8 cellular contexts compared by ENCODE assay signal in the genomic region with DNA sequence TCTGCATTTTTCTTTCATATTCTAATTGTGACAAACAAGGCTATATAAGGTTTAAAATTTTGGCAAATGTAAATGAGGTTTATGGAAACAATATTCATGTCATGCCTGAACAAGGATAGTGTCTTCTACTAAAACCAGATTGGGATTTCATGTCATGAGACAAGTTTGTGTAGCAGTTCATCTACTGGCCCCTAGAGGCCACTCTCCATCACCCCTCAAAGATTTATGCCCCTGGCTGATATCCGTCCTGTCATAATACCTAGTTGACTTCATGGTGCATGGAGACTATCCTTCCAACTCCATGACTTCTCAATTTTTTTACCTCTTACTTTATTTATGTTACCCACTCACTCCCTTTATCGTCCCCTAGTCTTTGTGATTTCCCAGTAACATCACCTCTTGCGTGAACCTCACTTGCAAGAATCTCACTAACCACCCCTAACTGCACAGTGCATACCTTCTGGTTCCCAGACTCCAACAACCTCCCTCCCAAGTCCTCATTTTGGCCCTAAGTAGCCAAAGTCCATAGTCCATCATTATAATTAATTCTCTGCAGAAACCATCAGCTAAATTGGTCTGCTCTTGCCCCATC.
DNase-seq lines count a peak whose midpoint lies in the region; ATAC-seq, FAIRE-seq and TF ChIP-seq lines count a peak whose summit lies in the region.

No MANE protein-coding gene starts in this region.

- TF ChIP-seq CTCF in H1 (IDR thresholded peaks at IDR 0.05; ENCODE audit: control extremely low read depth in 1 of 3, insufficient read depth in 1 of 3, low read depth in 1 of 3, low read length in 3 of 3): peak; percentile 14 to 83 (median 56)
- peak; percentile 31 to 47 (median 37) for TF ChIP-seq CTCF in nephron (IDR thresholded peaks at IDR 0.05; ENCODE audit: unreplicated experiment in 3 of 3)
- TF ChIP-seq CTCF in sigmoid colon (IDR thresholded peaks at IDR 0.05): peak in 2 of 4 experiments; percentile 14 to 49

- H3K4ac ChIP-seq in H1 (replicated peaks; ENCODE audit: insufficient read length, low read depth, low read length): no peak overlapping the region

- H3K56ac ChIP-seq in H1 (replicated peaks; ENCODE audit: insufficient read length, low read depth, low read length): no peak overlapping the region

- no peaks in the 10 kb centered on the region for H3K79me2 ChIP-seq in H1 (ENCODE audit: control insufficient read depth in 1 of 2, insufficient read depth in 2 of 2, low read length in 2 of 2)

- no peak overlapping the region for H4K91ac ChIP-seq in H1 (replicated peaks; ENCODE audit: insufficient read length, low read length)

- H3K27ac Mint-ChIP-seq in nephron: no peak overlapping the region

- no peak overlapping the region for H3K14ac ChIP-seq in H1 (ENCODE audit: insufficient read length)

- DNase-seq in DMS53 treated with DMSO at 0.1 percent for 48 hours (lab: John Stamatoyannopoulos, UW; ENCODE audit: unreplicated experiment) (peak; percentile 37), GM19238 (ENCODE audit: insufficient read length, low spot score) (peak; percentile 4), NCI-H69 (lab: John Stamatoyannopoulos, UW) (peak; percentile 57), H1 (ENCODE audit: low read depth in 1 of 2, low spot score in 2 of 2) (no peak), ureter (ENCODE audit: low spot score) (no peak), sigmoid colon (no peak)

- H3K23me2 ChIP-seq in H1 (ENCODE audit: low read depth, low read length): no peaks in the 10 kb centered on the region

- POLR2A ChIA-PET in H1 (lab: Charles Lee; ENCODE audit: partially characterized antibody): no interaction called here

- H2BK12ac ChIP-seq in H1 (ENCODE audit: low read depth, low read length): no peak overlapping the region

- H3K27me3 ChIP-seq in H1 (replicated peaks in 1 of 4; ENCODE audit: control insufficient read depth in 3 of 4, extremely low read depth in 1 of 4, insufficient read depth in 3 of 4, low read length in 3 of 4) (no peaks in the 10 kb centered on the region), sigmoid colon (no peaks in the 10 kb centered on the region)

- no peaks in the 10 kb centered on the region for H3K27me3 Mint-ChIP-seq in nephron (ENCODE audit: low read depth)

- H3K9me3 ChIP-seq in H1 (ENCODE audit: insufficient read depth in 2 of 2, low read depth in 1 of 2, low read length in 1 of 2): no peaks in the 10 kb centered on the region
- H3K9me3 ChIP-seq in sigmoid colon: no peaks in the 10 kb centered on the region

- CTCF ChIA-PET in H1 (lab: Charles Lee; ENCODE audit: partially characterized antibody): interaction anchor here (0.6 to 6.0 kb wide), 28 partner anchors 8 to 1745 kb away, joined by 3 to 52 read pairs (median 4); no protein-coding TSS in a partner anchor

- no peak overlapping the region for H2BK20ac ChIP-seq in H1 (ENCODE audit: low read length)

- H3K27ac ChIP-seq in H1 (ENCODE audit: low read depth, low read length) (no peak overlapping the region), sigmoid colon (no peak overlapping the region)

- H4K20me1 ChIP-seq in H1 (replicated peaks in 1 of 2; ENCODE audit: control insufficient read depth in 1 of 2, insufficient read depth in 2 of 2, low read length in 2 of 2): no peaks in the 10 kb centered on the region

- no peak overlapping the region for H2BK15ac ChIP-seq in H1 (ENCODE audit: low read length)

- H4K8ac ChIP-seq in H1 (ENCODE audit: extremely low read depth, insufficient read depth, low read length): no peak overlapping the region

- no peaks in the 10 kb centered on the region for H3K9me3 Mint-ChIP-seq in nephron

- TF ChIP-seq POLR2A in H1 (IDR thresholded peaks at IDR 0.05; ENCODE audit: control extremely low read depth in 1 of 2, low read depth in 2 of 2, low read length in 2 of 2) (no peak), sigmoid colon (IDR thresholded peaks at IDR 0.05) (no peak)

- H3K4me3 ChIP-seq in H1 (ENCODE audit: extremely low read depth in 1 of 4, insufficient read depth in 2 of 4, low read depth in 3 of 4, low read length in 4 of 4): no peak overlapping the region
- H3K4me3 ChIP-seq in sigmoid colon: no peak overlapping the region

- H3K4me3 Mint-ChIP-seq in nephron: no peak overlapping the region

- H2AFZ ChIP-seq in H1 (ENCODE audit: low read length): no peak overlapping the region

- no peak overlapping the region for H3K18ac ChIP-seq in H1 (ENCODE audit: extremely low read depth, low read length)

- H3K36me3 ChIP-seq in H1 (ENCODE audit: control insufficient read depth in 2 of 4, insufficient read depth in 4 of 4, low read length in 3 of 4) (no peaks in the 10 kb centered on the region), sigmoid colon (no peaks in the 10 kb centered on the region)

- no peak overlapping the region for H3K9ac ChIP-seq in H1 (replicated peaks in 1 of 4; ENCODE audit: extremely low read depth in 1 of 4, low read depth in 3 of 4, low read length in 3 of 4)

- no peak overlapping the region for H3K4me2 ChIP-seq in H1 (ENCODE audit: insufficient read depth in 1 of 2, low read depth in 2 of 2, low read length in 2 of 2)

- intact Hi-C loops in sigmoid colon (cut with DNase I): no loop called here

- H4K5ac ChIP-seq in H1 (ENCODE audit: insufficient read length, low read depth, low read length): no peak overlapping the region

- TF ChIP-seq RAD21 in H1 (IDR thresholded peaks at IDR 0.05 in 1 of 2, conservative IDR thresholded peaks at IDR 0.05 in 1 of 2; ENCODE audit: low read depth in 2 of 2, low read length in 2 of 2): peak; percentile 66 to 73

- TF ChIP-seq EP300 in H1 (IDR thresholded peaks at IDR 0.05; ENCODE audit: borderline replicate concordance in 1 of 2, low read depth in 2 of 2, low read length in 2 of 2): no peak
- TF ChIP-seq EP300 in sigmoid colon (IDR thresholded peaks at IDR 0.05): no peak

- peak; percentile 96 for FAIRE-seq in H1 (lab: Jason Lieb, UNC)

- WGBS in H1 (ENCODE audit: extremely low coverage in 1 of 2, insufficient coverage in 1 of 2, insufficient read length in 1 of 2, insufficient replicate concordance in 2 of 2, low coverage in 1 of 2, low lambda C conversion rate in 2 of 2, missing lambda C conversion rate in 1 of 2), 2 experiments: 65% methylated on average over 3 of the region's 3 CpGs; no CpG with 5 or more reads in 1 of the 2 experiments
- 68 to 82% methylated on average over 3 of the region's 3 CpGs for WGBS in sigmoid colon, 2 donors

- peaks cover 0 to 3% (median 0%) of the 10 kb centered on the region in 4 experiments; a peak in 1 of 7 replicates for H3K4me1 ChIP-seq in H1 (replicated peaks in 1 of 4; ENCODE audit: control insufficient read depth in 3 of 4, insufficient read depth in 4 of 4, low read length in 3 of 4)
- peaks cover 0 to 22% (median 4%) of the 10 kb centered on the region in 4 donors for H3K4me1 ChIP-seq in sigmoid colon

- H3K23ac ChIP-seq in H1 (ENCODE audit: insufficient read length): no peak overlapping the region

- H3K4me1 Mint-ChIP-seq in nephron: peaks cover 12% of the 10 kb centered on the region

- no peak overlapping the region for H2BK120ac ChIP-seq in H1 (replicated peaks; ENCODE audit: low read depth, low read length)

- H3K36me3 Mint-ChIP-seq in nephron (ENCODE audit: low read depth): peaks cover 4% of the 10 kb centered on the region

- H2AK5ac ChIP-seq in H1 (ENCODE audit: low read depth, low read length): no peak overlapping the region

- H2BK5ac ChIP-seq in H1 (ENCODE audit: low read depth, low read length): no peak overlapping the region

- ATAC-seq in HG03139 (IDR thresholded peaks at IDR 0.05; ENCODE audit: unreplicated experiment): peak; percentile 85

- no peaks in the 10 kb centered on the region for H3K79me1 ChIP-seq in H1 (ENCODE audit: low read depth, low read length)

TF ChIP-seq in H1, 55 proteins besides CTCF, POLR2A, EP300 and RAD21:
- no peak for TF ChIP-seq PHF8 (conservative IDR thresholded peaks at IDR 0.05; ENCODE audit: low read depth, low read length)
- TF ChIP-seq, protein P1, sequence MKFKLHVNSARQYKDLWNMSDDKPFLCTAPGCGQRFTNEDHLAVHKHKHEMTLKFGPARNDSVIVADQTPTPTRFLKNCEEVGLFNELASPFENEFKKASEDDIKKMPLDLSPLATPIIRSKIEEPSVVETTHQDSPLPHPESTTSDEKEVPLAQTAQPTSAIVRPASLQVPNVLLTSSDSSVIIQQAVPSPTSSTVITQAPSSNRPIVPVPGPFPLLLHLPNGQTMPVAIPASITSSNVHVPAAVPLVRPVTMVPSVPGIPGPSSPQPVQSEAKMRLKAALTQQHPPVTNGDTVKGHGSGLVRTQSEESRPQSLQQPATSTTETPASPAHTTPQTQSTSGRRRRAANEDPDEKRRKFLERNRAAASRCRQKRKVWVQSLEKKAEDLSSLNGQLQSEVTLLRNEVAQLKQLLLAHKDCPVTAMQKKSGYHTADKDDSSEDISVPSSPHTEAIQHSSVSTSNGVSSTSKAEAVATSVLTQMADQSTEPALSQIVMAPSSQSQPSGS (IDR thresholded peaks at IDR 0.05; ENCODE audit: low read length): no peak
- no peak for TF ChIP-seq SAP30 (IDR thresholded peaks at IDR 0.05; ENCODE audit: insufficient read depth, insufficient replicate concordance, low read length)
- TF ChIP-seq SP1 (IDR thresholded peaks at IDR 0.05; ENCODE audit: low read depth, low read length): no peak
- TF ChIP-seq RNF2 (IDR thresholded peaks at IDR 0.05; ENCODE audit: borderline replicate concordance, low read depth, low read length, missing control alignments, poor library complexity, severe bottlenecking): no peak
- TF ChIP-seq CEBPB (IDR thresholded peaks at IDR 0.05; ENCODE audit: low read depth, low read length): no peak
- no peak for TF ChIP-seq CREB1 (IDR thresholded peaks at IDR 0.05)
- no peak for TF ChIP-seq NRF1 (IDR thresholded peaks at IDR 0.05; ENCODE audit: low read depth, low read length)
- TF ChIP-seq CHD1 (IDR thresholded peaks at IDR 0.05; ENCODE audit: low read depth, low read length): no peak
- TF ChIP-seq SIX5 (IDR thresholded peaks at IDR 0.05; ENCODE audit: low read depth, low read length): no peak
- no peak for TF ChIP-seq YY1 (IDR thresholded peaks at IDR 0.05; ENCODE audit: low read depth, low read length)
- TF ChIP-seq SP4 (IDR thresholded peaks at IDR 0.05; ENCODE audit: low read length): no peak
- no peak for TF ChIP-seq ASH2L (IDR thresholded peaks at IDR 0.05; ENCODE audit: low read length)
- no peak for TF ChIP-seq JUN (IDR thresholded peaks at IDR 0.05; ENCODE audit: low read depth, low read length)
- TF ChIP-seq GTF2F1 (IDR thresholded peaks at IDR 0.05; ENCODE audit: borderline replicate concordance, low read depth, low read length): no peak
- no peak for TF ChIP-seq SRF (IDR thresholded peaks at IDR 0.05; ENCODE audit: low read depth, low read length)
- no peak for TF ChIP-seq CBX5 (IDR thresholded peaks at IDR 0.05; ENCODE audit: low read depth, low read length)
TF ChIP-seq in H1: peak in this region for 0.

Comparison
In these comparisons a context has a peak if more than half of its experiments do, and no peak if none do; other contexts are left out.
1. DNase-seq: peak in DMS53 treated with DMSO at 0.1 percent for 48 hours (single experiment), GM19238 (single experiment) and NCI-H69 (single experiment); none in H1 (0 of 2), ureter (single experiment) and sigmoid colon (single experiment).